In genomic region chr22:32698926-32699619, GRCh38 we compare ENCODE assay signal across 25 cellular contexts.
DNase-seq lines count a peak whose midpoint lies in the region; ATAC-seq and TF ChIP-seq lines count a peak whose summit lies in the region.
"Had no signal": no experiment of that assay in that cellular context is flagged by ENCODE, and none has a peak within 500 bp of the region (broad histone marks: within the 10 kb centered on the region; RNA-seq: fewer than 3 reads in every experiment).

No MANE protein-coding gene starts in this region.

- no peaks in the 10 kb centered on the region for H3K27me3 ChIP-seq in HCT116 (ENCODE audit: insufficient read depth, low read length)
- no peaks in the 10 kb centered on the region for H3K27me3 ChIP-seq in left lung
- H3K27me3 ChIP-seq in stomach = no peaks in the 10 kb centered on the region
- no peaks in the 10 kb centered on the region for H3K27me3 ChIP-seq in brain microvascular endothelial cell (replicated peaks)
- H3K27me3 ChIP-seq: BE2C had no signal

- TF ChIP-seq EP300 in stomach (IDR thresholded peaks at IDR 0.05) = no peak

- peak overlapping the region; percentile 27; the same call in 1 of the 2 replicates for H3K4me2 ChIP-seq in HCT116 (ENCODE audit: low read length)

- no TSS peak for BruUV-seq in HCT116 (replicated peaks; lab: Mats Ljungman, UMichigan)

- RAD21 ChIA-PET in HCT116 (lab: Charles Lee; ENCODE audit: low non-redundant PET in 1 of 2, low total read pairs in 2 of 2, uncharacterized antibody in 2 of 2, unreplicated experiment in 2 of 2) = no interaction called here

- peaks cover 21 to 45% of the 10 kb centered on the region in 2 experiments for H3K4me1 ChIP-seq in HCT116 (ENCODE audit: control insufficient read depth in 1 of 2, insufficient read depth in 2 of 2, low read length in 2 of 2)
- H3K4me1 ChIP-seq in left lung = peaks cover 5 to 12% of the 10 kb centered on the region in 2 donors
- peaks cover 0 to 33% (median 15%) of the 10 kb centered on the region in 4 donors for H3K4me1 ChIP-seq in stomach
- H3K4me1 ChIP-seq: BE2C had no signal

- H3K9me3 ChIP-seq in HCT116 (ENCODE audit: control insufficient read depth in 1 of 2, insufficient read depth in 1 of 2, low read depth in 1 of 2, low read length in 2 of 2) (no peaks in the 10 kb centered on the region), left lung (peaks cover 0 to 6% of the 10 kb centered on the region in 2 donors), stomach (peaks cover 0 to 10% (median 0%) of the 10 kb centered on the region in 4 donors)
- H3K9me3 ChIP-seq: BE2C, Caco-2 had no signal

- no peak for TF ChIP-seq RAD21 in HCT116 (IDR thresholded peaks at IDR 0.05; ENCODE audit: low read depth)

- intact Hi-C loops in HCT116 (cut with micrococcal nuclease) = no loop called here
- intact Hi-C loops in left lung (cut with DNase I) = no loop called here
- intact Hi-C loops in stomach (cut with DNase I; ENCODE audit: low total_unique reads) = no loop called here

- TF ChIP-seq POLR2A in HCT116 (IDR thresholded peaks at IDR 0.05; ENCODE audit: borderline replicate concordance, extremely low read depth, insufficient read depth, insufficient read length) = no peak
- no peak for TF ChIP-seq POLR2A in stomach (IDR thresholded peaks at IDR 0.05)

- WGBS in stomach, 5 donors = 57 to 74% (median 71%) methylated on average over 7 to 9 of the region's 9 CpGs

- H3K27ac ChIP-seq in HCT116 (ENCODE audit: low read depth, low read length) (no peak overlapping the region), left lung (no peak overlapping the region), stomach (peak overlapping the region in 4 of 5 donors; percentile 25 to 67 (median 38)), brain microvascular endothelial cell (no peak overlapping the region)

- no peaks in the 10 kb centered on the region for H3K9me2 ChIP-seq in HCT116 (ENCODE audit: insufficient read depth)

- H3K36me3 ChIP-seq in HCT116 (ENCODE audit: control insufficient read depth in 1 of 2, insufficient read depth in 2 of 2, low read length in 2 of 2) (no peaks in the 10 kb centered on the region), left lung (no peaks in the 10 kb centered on the region), stomach (no peaks in the 10 kb centered on the region), brain microvascular endothelial cell (replicated peaks) (no peaks in the 10 kb centered on the region)
- H3K36me3 ChIP-seq: BE2C had no signal

- POLR2A ChIA-PET in HCT116 (lab: Charles Lee) = no interaction called here

- no peak for TF ChIP-seq CTCF in HCT116 (IDR thresholded peaks at IDR 0.05 in 2 of 3, conservative IDR thresholded peaks at IDR 0.05 in 1 of 3; ENCODE audit: borderline replicate concordance in 1 of 3, insufficient read depth in 1 of 3, low read depth in 2 of 3, low read length in 2 of 3)
- TF ChIP-seq CTCF in fibroblast of the aortic adventitia (IDR thresholded peaks at IDR 0.05; ENCODE audit: insufficient read depth, low read length) = no peak
- TF ChIP-seq CTCF in left lung (IDR thresholded peaks at IDR 0.05) = no peak
- TF ChIP-seq CTCF in stomach (IDR thresholded peaks at IDR 0.05) = no peak
- TF ChIP-seq CTCF in brain microvascular endothelial cell (IDR thresholded peaks at IDR 0.05; ENCODE audit: low read depth, low read length, missing control alignments) = no peak

- H3K4me3 ChIP-seq in HCT116 (replicated peaks in 1 of 2; ENCODE audit: low read depth in 1 of 2, low read length in 2 of 2) (no peak overlapping the region), fibroblast of the aortic adventitia (ENCODE audit: low read depth, low read length) (no peak overlapping the region), left lung (no peak overlapping the region), stomach (no peak overlapping the region), brain microvascular endothelial cell (ENCODE audit: low read depth, low read length) (no peak overlapping the region)
- H3K4me3 ChIP-seq: lung had no signal

- no peak overlapping the region for H2AFZ ChIP-seq in HCT116 (ENCODE audit: low read depth, low read length, poor library complexity, severe bottlenecking)

- H3K9ac ChIP-seq in HCT116 (ENCODE audit: low read length) = no peak overlapping the region

- CTCF ChIA-PET in HCT116 (lab: Charles Lee) = no interaction called here

- no peak for ATAC-seq in HCT116
- peak; percentile 36 for ATAC-seq in left lung
- ATAC-seq in GM21717 (IDR thresholded peaks at IDR 0.05; ENCODE audit: unreplicated experiment) = no peak
- ATAC-seq: activated CD4-positive, CD25-positive, alpha-beta regulatory T cell treated with anti-CD3 and anti-CD28 coated beads, Interleukin-2, amount 50 U/mL, for 24 hours; esophagus mucosa; stimulated activated memory B cell treated with anti-CD40 and anti-IgM and Interleukin-4, amounts not matched to agents 10 μg/mL and 1 μg/mL and 100 μg/mL, for 72 hours had no signal

- no peaks in the 10 kb centered on the region for H4K20me1 ChIP-seq in HCT116 (ENCODE audit: insufficient read depth)

- no peak for DNase-seq in HCT116 (ENCODE audit: low read depth, low spot score)
- peak; percentile 78 for DNase-seq in fibroblast of the aortic adventitia (ENCODE audit: low read depth)
- DNase-seq in left lung = no peak
- no peak for DNase-seq in stomach
- no peak for DNase-seq in HuH-7 (ENCODE audit: low spot score)
- DNase-seq in SW480 (ENCODE audit: low spot score) = no peak
- DNase-seq in brain microvascular endothelial cell = no peak
- DNase-seq: activated naive CD4-positive, alpha-beta T cell treated with Interleukin-2 at 50 U/mL for 16 hours; activated T-cell treated with anti-CD3 and anti-CD28 coated beads, Interleukin-2, amount 50 U/mL, for 24 hours; anterior cingulate cortex; BE2C; Caco-2; cerebellar nuclear complex; effector memory CD4-positive, alpha-beta T cell; H7; immature natural killer cell; Kasumi-1; NCI-H1092 treated with DMSO at 0.1 percent for 48 hours; occipital lobe; retina had no signal

- H3K79me2 ChIP-seq in HCT116 (ENCODE audit: insufficient read depth, low read length) = no peaks in the 10 kb centered on the region

- in situ Hi-C loops in brain microvascular endothelial cell (cut with HindIII; ENCODE audit: low pct_ligation_motif_present, low sequenced_read_pairs) = no loop called here

TF ChIP-seq in HCT116, 20 proteins besides CTCF, POLR2A, EP300 and RAD21:
- TF ChIP-seq JUND (IDR thresholded peaks at IDR 0.05) (no peak), EGR1 (IDR thresholded peaks at IDR 0.05; ENCODE audit: low read depth) (no peak), MAX (IDR thresholded peaks at IDR 0.05) (no peak)

Comparison
In these comparisons a context has a peak if more than half of its experiments do, and no peak if none do; other contexts are left out.
1. H3K27ac ChIP-seq: peak in stomach (4 of 5); none in HCT116 (single experiment), left lung (0 of 2) and brain microvascular endothelial cell (single experiment).